Comparison of ENCODE assay signal across 13 cellular contexts in genomic region chr1:69569281-69569970, GRCh38. TPM values are rescaled to one million over a fixed set of nuclear protein-coding genes. Genes with fewer than 3 reads are reported as not detected.
DNase-seq lines count a peak whose midpoint lies in the region; ATAC-seq, FAIRE-seq and TF ChIP-seq lines count a peak whose summit lies in the region.
"Had no signal": no experiment of that assay in that cellular context is flagged by ENCODE, and none has a peak within 500 bp of the region (broad histone marks: within the 10 kb centered on the region; RNA-seq: fewer than 3 reads in every experiment).

No MANE protein-coding gene starts in this region.

- DNase-seq in heart right ventricle (no peak), Right ventricle myocardium inferior (ENCODE audit: missing footprints) (no peak), bronchial epithelial cell (ENCODE audit: low read depth) (no peak), midbrain (lab: John Stamatoyannopoulos, UW) (peak; percentile 20), GDM1 (lab: John Stamatoyannopoulos, UW) (no peak), amniotic stem cell (lab: John Stamatoyannopoulos, UW) (no peak), SW480 (ENCODE audit: low spot score) (no peak)
- DNase-seq: activated CD4-positive, CD25-positive, alpha-beta regulatory T cell; CD4-positive, CD25-positive, alpha-beta regulatory T cell; NCI-H2171 treated with DMSO at 0.1 percent for 48 hours had no signal

- intact Hi-C loops in heart right ventricle (cut with DNase I), result no loop called here
- intact Hi-C loops in Right ventricle myocardium inferior (cut with DNase I), result loop anchor here (10.0 kb wide), 1 partner anchor 145 kb away; no protein-coding TSS in a partner anchor

- ATAC-seq in heart right ventricle, result no peak
- ATAC-seq in Right ventricle myocardium inferior, result no peak

- WGBS in heart right ventricle, 2 donors, result 1% methylated on average over 26 of the region's 26 CpGs
- 1% methylated on average over 26 of the region's 26 CpGs for WGBS in urinary bladder

- no peaks in the 10 kb centered on the region for H3K9me3 ChIP-seq in heart right ventricle

- H3K27ac ChIP-seq in heart right ventricle (no peak overlapping the region), urinary bladder (ENCODE audit: low read depth) (no peak overlapping the region)

- no peak for TF ChIP-seq CTCF in heart right ventricle (IDR thresholded peaks at IDR 0.05)
- TF ChIP-seq CTCF in bronchial epithelial cell (IDR thresholded peaks at IDR 0.05; ENCODE audit: insufficient read depth, low read length, severe bottlenecking), result no peak

- peak; percentile 7 for FAIRE-seq in bronchial epithelial cell (lab: Jason Lieb, UNC)

- H3K27me3 ChIP-seq in heart right ventricle (peaks cover 6 to 69% (median 55%) of the 10 kb centered on the region in 7 donors), bronchial epithelial cell (ENCODE audit: control insufficient read depth, insufficient read depth, low read length) (peaks cover 20% of the 10 kb centered on the region)

- peak overlapping the region in 8 of 10 donors; percentile 14 to 59 (median 52) for H3K4me3 ChIP-seq in heart right ventricle
- H3K4me3 ChIP-seq in bronchial epithelial cell (ENCODE audit: low read depth, low read length), result no peak overlapping the region
- H3K4me3 ChIP-seq in urinary bladder (ENCODE audit: low read depth, low read length), result peak overlapping the region; percentile 47

- H3K4me1 ChIP-seq in heart right ventricle (peaks cover 0 to 16% (median 11%) of the 10 kb centered on the region in 9 donors), urinary bladder (ENCODE audit: insufficient read depth) (no peaks in the 10 kb centered on the region)

- H3K36me3 ChIP-seq in heart right ventricle (no peaks in the 10 kb centered on the region), bronchial epithelial cell (ENCODE audit: control insufficient read depth, insufficient read depth, low read length) (no peaks in the 10 kb centered on the region), urinary bladder (ENCODE audit: insufficient read depth) (no peaks in the 10 kb centered on the region)

RNA-seq across cellular contexts. Expression of gene LRRC7, which starts 1.7 kb away (rescaled TPM):
- 1 to 10 TPM in 3 of 10 donors, under 1 TPM in 7; 0.08 to 2.1 (median 0.59) TPM for total RNA-seq in heart right ventricle
- under 1 TPM; 0.03 to 0.88 TPM for polyA plus RNA-seq in heart right ventricle
- total RNA-seq in Right ventricle myocardium inferior, result 3.3 TPM
- total RNA-seq in bronchial epithelial cell, result not detected in 2 replicates
- total RNA-seq in urinary bladder, result 47.7 TPM
- 0.53 TPM for polyA plus RNA-seq in urinary bladder
- total RNA-seq: pulmonary artery endothelial cell, subcutaneous adipose tissue had no signal

Comparison
In these comparisons a context has a peak if more than half of its experiments do, and no peak if none do; other contexts are left out.
1. RNA of gene LRRC7, which starts 1.7 kb away (total RNA-seq): 47.7 TPM in urinary bladder (single experiment); 3.3 TPM in Right ventricle myocardium inferior (single experiment), 0.08 to 2.1 TPM in heart right ventricle and not detected in bronchial epithelial cell; every median in the first group is over 10 times any median in the second.